5 cellular contexts compared by ENCODE assay signal in genomic region chr14:81729622-81730021, GRCh38.
"Had no signal": no experiment of that assay in that cellular context is flagged by ENCODE, and none has a peak within 500 bp of the region (broad histone marks: within the 10 kb centered on the region; RNA-seq: fewer than 3 reads in every experiment).

No MANE protein-coding gene starts in this region.

- DNase-seq: IMR-90, KBM-7 had no signal

- ATAC-seq: K562 had no signal

- H3K4me3 ChIP-seq: K562 had no signal

- FAIRE-seq: HTR-8/SVneo, K562 had no signal

- H3K27ac ChIP-seq: HL-60 had no signal
